ENCODE assay signal across 13 cellular contexts in the genomic region with DNA sequence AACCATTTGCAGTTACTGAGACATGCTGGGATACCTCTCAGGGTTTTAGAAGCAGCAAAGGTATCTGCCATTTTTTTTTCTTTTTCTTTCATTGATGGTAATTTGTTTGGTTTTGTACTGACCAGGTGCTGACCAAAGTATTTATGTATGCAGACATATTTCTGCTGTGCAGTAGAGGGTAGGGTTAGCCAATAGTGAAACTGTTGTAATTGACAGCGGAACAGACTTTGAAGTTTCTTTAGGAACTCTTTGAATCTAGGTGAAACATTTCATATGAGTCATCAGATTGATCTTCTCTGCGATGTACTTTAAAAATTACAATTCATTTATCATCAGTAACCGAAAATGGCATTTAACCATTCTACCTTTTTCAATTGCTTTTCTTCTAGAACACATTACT.
"Had no signal": no experiment of that assay in that cellular context is flagged by ENCODE, and none has a peak within 500 bp of the region (broad histone marks: within the 10 kb centered on the region; RNA-seq: fewer than 3 reads in every experiment).

No MANE protein-coding gene starts in this region.

- H3K4me3 ChIP-seq: cardiac muscle cell, neural progenitor cell, psoas muscle, thyroid gland had no signal

- H3K36me3 ChIP-seq: cardiac muscle cell, neural progenitor cell, thyroid gland had no signal

- ATAC-seq: effector memory CD8-positive, alpha-beta T cell; naive thymus-derived CD4-positive, alpha-beta T cell; psoas muscle; right cardiac atrium had no signal

- H3K27me3 ChIP-seq: cardiac muscle cell, neural progenitor cell, thyroid gland had no signal

- H3K9me3 ChIP-seq: psoas muscle, thyroid gland had no signal

- H3K27ac ChIP-seq: cardiac muscle cell, neural progenitor cell, psoas muscle, thyroid gland had no signal

- DNase-seq: activated CD4-positive, alpha-beta T cell treated with anti-CD3 and anti-CD28 coated beads, Interleukin-2, amount 50 U/mL, for 1 hour; activated CD4-positive, CD25-positive, alpha-beta regulatory T cell; activated T-cell treated with anti-CD3 and anti-CD28 coated beads for 4 hours; effector memory CD8-positive, alpha-beta T cell; left cardiac atrium; psoas muscle; right cardiac atrium; stimulated activated CD4-positive, alpha-beta T cell treated with anti-CD3 and anti-CD28 coated beads, Interleukin-2, amount 100 ng/mL, for 24 hours; stimulated activated naive CD4-positive, alpha-beta T cell treated with Interleukin-2 at 50 U/mL for 16 hours; thyroid gland had no signal

- H3K4me1 ChIP-seq: neural progenitor cell, psoas muscle, thyroid gland had no signal
